14 cellular contexts compared by ENCODE assay signal in the genomic region with DNA sequence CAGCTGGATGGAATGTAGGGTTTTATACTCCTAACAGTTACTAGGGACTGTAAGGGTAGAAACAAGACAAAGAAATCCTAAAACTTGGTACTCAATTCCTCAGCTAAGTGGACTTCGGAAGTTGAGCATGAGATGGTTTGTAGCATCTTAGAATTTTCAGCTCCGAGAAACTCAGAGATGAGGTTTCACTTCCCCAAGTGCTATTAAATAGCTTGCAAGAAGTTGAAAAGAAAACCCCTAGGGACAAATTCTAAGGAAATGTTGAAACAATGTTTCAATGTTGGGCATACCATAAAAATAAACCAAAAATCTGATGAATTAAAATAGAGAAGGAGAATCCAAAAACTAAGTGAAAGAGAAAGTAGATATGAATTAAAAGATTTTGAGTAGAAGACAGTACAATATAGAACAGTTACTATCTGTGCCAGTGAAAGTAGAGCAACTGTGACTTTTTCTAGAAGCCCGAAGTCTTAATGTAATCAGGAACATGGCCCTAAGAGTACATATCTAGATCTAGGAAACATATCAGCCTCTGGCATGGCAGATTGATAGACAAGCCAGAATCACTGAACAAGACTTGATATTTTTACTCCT.
DNase-seq lines count a peak whose midpoint lies in the region; ATAC-seq lines count a peak whose summit lies in the region.
"Had no signal": no experiment of that assay in that cellular context is flagged by ENCODE, and none has a peak within 500 bp of the region (broad histone marks: within the 10 kb centered on the region; RNA-seq: fewer than 3 reads in every experiment).

No MANE protein-coding gene starts in this region.

- H2AK5ac ChIP-seq in neuronal stem cell (ENCODE audit: low read depth, low read length): no peak overlapping the region

- no peaks in the 10 kb centered on the region for H3K79me1 ChIP-seq in neuronal stem cell (ENCODE audit: low read depth, low read length)

- no peak overlapping the region for H2BK15ac ChIP-seq in neuronal stem cell (ENCODE audit: low read length)

- H3K27me3 ChIP-seq in neuronal stem cell (ENCODE audit: control insufficient read depth in 3 of 3, insufficient read depth in 3 of 3, low read depth in 1 of 3, low read length in 3 of 3) (no peaks in the 10 kb centered on the region), SJCRH30 (no peaks in the 10 kb centered on the region)
- H3K27me3 ChIP-seq: left lung, testis had no signal

- H4K8ac ChIP-seq in neuronal stem cell (ENCODE audit: low read depth, low read length): no peak overlapping the region

- H3K4me3 ChIP-seq in neuronal stem cell (ENCODE audit: low read length in 2 of 2) (no peak overlapping the region), SJCRH30 (no peak overlapping the region)
- H3K4me3 ChIP-seq: left lung, testis had no signal

- H3K36me3 ChIP-seq in neuronal stem cell (replicated peaks in 1 of 2; ENCODE audit: control insufficient read depth in 2 of 2, insufficient read depth in 2 of 2, low read length in 2 of 2): no peaks in the 10 kb centered on the region
- no peaks in the 10 kb centered on the region for H3K36me3 ChIP-seq in SJCRH30
- H3K36me3 ChIP-seq: left lung had no signal

- no peak overlapping the region for H3K27ac ChIP-seq in neuronal stem cell (replicated peaks; ENCODE audit: low read length)
- H3K27ac ChIP-seq in SJCRH30: no peak overlapping the region
- H3K27ac ChIP-seq: C4-2B, left lung, parathyroid adenoma, testis had no signal

- no peak overlapping the region for H4K91ac ChIP-seq in neuronal stem cell (ENCODE audit: low read depth, low read length, poor library complexity)

- no peak overlapping the region for H2BK5ac ChIP-seq in neuronal stem cell (ENCODE audit: low read length)

- DNase-seq in dedifferentiated amniotic fluid mesenchymal stem cell (ENCODE audit: extremely low spot score) (peak; percentile 47), NCI-H2171 (lab: John Stamatoyannopoulos, UW) (no peak), neuronal stem cell (ENCODE audit: low spot score) (no peak), SJCRH30 (no peak)
- no peak for DNase-seq in stimulated activated CD4-positive, alpha-beta T cell treated with anti-CD3 and anti-CD28 coated beads, Interleukin-2, amount 100 ng/mL, for 48 hours
- DNase-seq: left lung; NCI-H1092; stimulated activated CD4-positive, alpha-beta T cell treated with anti-CD3 and anti-CD28 coated beads, Interleukin-4, amount 100 ng/mL, for 24 hours; testis had no signal

- H3K18ac ChIP-seq in neuronal stem cell (ENCODE audit: low read length): no peak overlapping the region

- H3K23ac ChIP-seq in neuronal stem cell (ENCODE audit: low read depth, low read length, poor library complexity): no peak overlapping the region

- H2BK12ac ChIP-seq in neuronal stem cell (ENCODE audit: low read length): no peak overlapping the region

- H3K9me3 ChIP-seq in neuronal stem cell (replicated peaks in 1 of 2; ENCODE audit: control insufficient read depth in 2 of 2, insufficient read depth in 1 of 2, low read depth in 1 of 2, low read length in 2 of 2): peaks cover 1 to 11% of the 10 kb centered on the region in 2 donors
- no peaks in the 10 kb centered on the region for H3K9me3 ChIP-seq in SJCRH30 (replicated peaks)
- H3K9me3 ChIP-seq: left lung, testis had no signal

- no peak overlapping the region for H3K9ac ChIP-seq in neuronal stem cell (ENCODE audit: low read depth, low read length, poor library complexity)
- H3K9ac ChIP-seq: parathyroid adenoma had no signal

- H3K4me1 ChIP-seq in neuronal stem cell (ENCODE audit: control insufficient read depth in 2 of 2, insufficient read depth in 1 of 2, low read depth in 1 of 2, low read length in 2 of 2) (peaks cover 0 to 2% of the 10 kb centered on the region in 2 donors), SJCRH30 (no peaks in the 10 kb centered on the region)
- H3K4me1 ChIP-seq: left lung, parathyroid adenoma, testis had no signal

- H2AFZ ChIP-seq in neuronal stem cell (ENCODE audit: low read length): no peak overlapping the region
- H2AFZ ChIP-seq: parathyroid adenoma had no signal

- no peak overlapping the region for H2BK120ac ChIP-seq in neuronal stem cell (ENCODE audit: low read depth, low read length)

- WGBS in neuronal stem cell (ENCODE audit: extremely low coverage in 2 of 2, insufficient read length in 2 of 2, insufficient replicate concordance in 1 of 2), 2 donors: no CpG with 5 or more reads among the region's 3 CpGs

- H3K14ac ChIP-seq in neuronal stem cell (ENCODE audit: low read length): no peak overlapping the region

- no peak overlapping the region for H3K4ac ChIP-seq in neuronal stem cell (ENCODE audit: low read length)

- ATAC-seq in GM18519 (IDR thresholded peaks at IDR 0.05; ENCODE audit: low FRiP score, unreplicated experiment) (peak; percentile 85), GM21717 (IDR thresholded peaks at IDR 0.05; ENCODE audit: unreplicated experiment) (peak; percentile 80), HG03354 (IDR thresholded peaks at IDR 0.05; ENCODE audit: poor library complexity, severe bottlenecking, unreplicated experiment) (peak; percentile 74)
- ATAC-seq: left lung had no signal

- no peak overlapping the region for H3K4me2 ChIP-seq in neuronal stem cell (ENCODE audit: insufficient read depth, low read length, poor library complexity, severe bottlenecking)
